8 cellular contexts compared by ENCODE assay signal in genomic region chr12:8243682-8244161, GRCh38. TPM values are rescaled to one million over a fixed set of nuclear protein-coding genes. Genes with fewer than 3 reads are reported as not detected.
DNase-seq lines count a peak whose midpoint lies in the region; ATAC-seq and TF ChIP-seq lines count a peak whose summit lies in the region.
"Not testable (repeated sequence)": the region's sequence is repeated elsewhere in the genome, so short reads cannot be mapped to it uniquely, and the experiment has no call there.

No MANE protein-coding gene starts in this region.

- H3K36me3 Mint-ChIP-seq in GM23338 (ENCODE audit: low read depth); activated CD4-positive, alpha-beta T cell treated with anti-CD3 and anti-CD28 coated beads, Interleukin-2, amount 10 ng/mL, durations not matched to agents 7 days and 5 days (ENCODE audit: low read depth); naive B cell; stimulated activated memory B cell treated with anti-CD40 and anti-IgM and Interleukin-4, amounts not matched to agents 10 μg/mL and 1 μg/mL and 100 μg/mL, for 72 hours: not testable (repeated sequence)
- peaks cover 14% of the 10 kb centered on the region for H3K36me3 Mint-ChIP-seq in central memory CD8-positive, alpha-beta T cell (ENCODE audit: insufficient read depth)

- TF ChIP-seq CTCF in BE2C (IDR thresholded peaks at IDR 0.05; ENCODE audit: low read depth, low read length); GM23338 (conservative IDR thresholded peaks at IDR 0.05; ENCODE audit: low read depth in 2 of 2); left ventricle myocardium inferior (IDR thresholded peaks at IDR 0.05; ENCODE audit: borderline replicate concordance): not testable (repeated sequence)

- H2AFZ ChIP-seq in GM23338 = peak overlapping the region; percentile 96

- peak overlapping the region; percentile 92 for H3K4me3 Mint-ChIP-seq in GM23338
- peak overlapping the region; percentile 95 for H3K4me3 Mint-ChIP-seq in activated CD4-positive, alpha-beta T cell treated with anti-CD3 and anti-CD28 coated beads, Interleukin-2, amount 10 ng/mL, durations not matched to agents 7 days and 5 days
- H3K4me3 Mint-ChIP-seq in central memory CD8-positive, alpha-beta T cell = peak overlapping the region; percentile 86
- peak overlapping the region; percentile 84 to 99 (median 98) for H3K4me3 Mint-ChIP-seq in naive B cell
- H3K4me3 Mint-ChIP-seq in stimulated activated memory B cell treated with anti-CD40 and anti-IgM and Interleukin-4, amounts not matched to agents 10 μg/mL and 1 μg/mL and 100 μg/mL, for 72 hours = peak overlapping the region; percentile 87

- H3K36me3 ChIP-seq in BE2C; GM23338 (ENCODE audit: insufficient read depth); left ventricle myocardium inferior: not testable (repeated sequence)

- CTCF ChIA-PET in activated CD4-positive, alpha-beta T cell treated with anti-CD3 and anti-CD28 coated beads, Interleukin-2, amount 10 ng/mL, durations not matched to agents 7 days and 5 days (lab: Charles Lee) = not testable (repeated sequence)

- ATAC-seq in GM23338 = peak; percentile 24; the same call in 2 of the 3 replicates
- ATAC-seq in central memory CD8-positive, alpha-beta T cell (replicated peaks; ENCODE audit: extremely low read depth, poor library complexity, severe bottlenecking); naive B cell (ENCODE audit: low read depth in 2 of 2); stimulated activated memory B cell treated with anti-CD40 and anti-IgM and Interleukin-4, amounts not matched to agents 10 μg/mL and 1 μg/mL and 100 μg/mL, for 72 hours: not testable (repeated sequence)

- H3K27ac ChIP-seq in GM23338 (ENCODE audit: low read depth) (peak overlapping the region; percentile 73; the same call in 1 of the 2 replicates), left ventricle myocardium inferior (replicated peaks) (peak overlapping the region; percentile 81)

- H3K4me1 ChIP-seq in BE2C; GM23338 (ENCODE audit: insufficient read depth): not testable (repeated sequence)
- peaks cover 13% of the 10 kb centered on the region for H3K4me1 ChIP-seq in left ventricle myocardium inferior

- peak overlapping the region; percentile 84 for H3K27ac Mint-ChIP-seq in GM23338
- peak overlapping the region; percentile 99 for H3K27ac Mint-ChIP-seq in activated CD4-positive, alpha-beta T cell treated with anti-CD3 and anti-CD28 coated beads, Interleukin-2, amount 10 ng/mL, durations not matched to agents 7 days and 5 days
- peak overlapping the region; percentile 84 for H3K27ac Mint-ChIP-seq in central memory CD8-positive, alpha-beta T cell (ENCODE audit: low read depth)
- peak overlapping the region in 5 of 6 donors; percentile 90 to 99 (median 99) for H3K27ac Mint-ChIP-seq in naive B cell
- H3K27ac Mint-ChIP-seq in stimulated activated memory B cell treated with anti-CD40 and anti-IgM and Interleukin-4, amounts not matched to agents 10 μg/mL and 1 μg/mL and 100 μg/mL, for 72 hours = peak overlapping the region; percentile 82

- H3K9me3 ChIP-seq in BE2C; left ventricle myocardium inferior (replicated peaks): not testable (repeated sequence)

- H3F3A ChIP-seq in GM23338 (replicated peaks; ENCODE audit: low read depth) = not testable (repeated sequence)

- H3K27me3 Mint-ChIP-seq in GM23338 (ENCODE audit: insufficient read depth, low read depth, poor library complexity) = peaks cover 12% of the 10 kb centered on the region
- H3K27me3 Mint-ChIP-seq in activated CD4-positive, alpha-beta T cell treated with anti-CD3 and anti-CD28 coated beads, Interleukin-2, amount 10 ng/mL, durations not matched to agents 7 days and 5 days; central memory CD8-positive, alpha-beta T cell; naive B cell; stimulated activated memory B cell treated with anti-CD40 and anti-IgM and Interleukin-4, amounts not matched to agents 10 μg/mL and 1 μg/mL and 100 μg/mL, for 72 hours: not testable (repeated sequence)

- POLR2A ChIA-PET in activated CD4-positive, alpha-beta T cell treated with anti-CD3 and anti-CD28 coated beads, Interleukin-2, amount 10 ng/mL, durations not matched to agents 7 days and 5 days (lab: Charles Lee) = not testable (repeated sequence)

- DNase-seq in BE2C; activated CD4-positive, alpha-beta T cell treated with anti-CD3 and anti-CD28 coated beads, Interleukin-2, amount 10 ng/mL, durations not matched to agents 7 days and 5 days; central memory CD8-positive, alpha-beta T cell (ENCODE audit: low spot score in 2 of 2); naive B cell: not testable (repeated sequence)
- DNase-seq in GM23338 (ENCODE audit: low spot score) (peak; percentile 96), NCI-H2227 treated with DMSO at 0.1 percent for 48 hours (lab: John Stamatoyannopoulos, UW) (peak; percentile 24), left ventricle myocardium inferior (peak; percentile 63)

- not testable (repeated sequence) for H3K79me2 ChIP-seq in GM23338 (replicated peaks; ENCODE audit: insufficient read depth)

- peak overlapping the region; percentile 97 for H3K4me2 ChIP-seq in GM23338

- H3K9me3 Mint-ChIP-seq in GM23338; activated CD4-positive, alpha-beta T cell treated with anti-CD3 and anti-CD28 coated beads, Interleukin-2, amount 10 ng/mL, durations not matched to agents 7 days and 5 days; central memory CD8-positive, alpha-beta T cell; naive B cell; stimulated activated memory B cell treated with anti-CD40 and anti-IgM and Interleukin-4, amounts not matched to agents 10 μg/mL and 1 μg/mL and 100 μg/mL, for 72 hours: not testable (repeated sequence)

- intact Hi-C loops in left ventricle myocardium inferior (cut with micrococcal nuclease) = not testable (repeated sequence)

- peaks cover 20% of the 10 kb centered on the region for H3K4me1 Mint-ChIP-seq in GM23338
- peaks cover 17% of the 10 kb centered on the region for H3K4me1 Mint-ChIP-seq in activated CD4-positive, alpha-beta T cell treated with anti-CD3 and anti-CD28 coated beads, Interleukin-2, amount 10 ng/mL, durations not matched to agents 7 days and 5 days
- peaks cover 12% of the 10 kb centered on the region for H3K4me1 Mint-ChIP-seq in central memory CD8-positive, alpha-beta T cell
- peaks cover 4 to 12% (median 10%) of the 10 kb centered on the region in 3 donors for H3K4me1 Mint-ChIP-seq in naive B cell
- peaks cover 15% of the 10 kb centered on the region for H3K4me1 Mint-ChIP-seq in stimulated activated memory B cell treated with anti-CD40 and anti-IgM and Interleukin-4, amounts not matched to agents 10 μg/mL and 1 μg/mL and 100 μg/mL, for 72 hours

- H3K9me2 ChIP-seq in GM23338 (ENCODE audit: insufficient read depth) = not testable (repeated sequence)

- not testable (repeated sequence) for H3K27me3 ChIP-seq in BE2C; GM23338 (ENCODE audit: insufficient read depth); left ventricle myocardium inferior (ENCODE audit: low read depth)

- not testable (repeated sequence) for H4K20me1 ChIP-seq in GM23338 (replicated peaks; ENCODE audit: insufficient read depth)

- peak overlapping the region; percentile 62 for H3K4me3 ChIP-seq in BE2C (ENCODE audit: low read depth, low read length)
- H3K4me3 ChIP-seq in GM23338 = peak overlapping the region; percentile 95
- H3K4me3 ChIP-seq in left ventricle myocardium inferior = peak overlapping the region; percentile 82

TF ChIP-seq in GM23338, 12 proteins besides CTCF, POLR2A, EP300 and RAD21:
- peak; percentile 71 for TF ChIP-seq POLR2AphosphoS5 (IDR thresholded peaks at IDR 0.05; ENCODE audit: low read depth)

RNA-seq across cellular contexts. Expression of gene FAM90A1, which starts 16.3 kb away (rescaled TPM):
- 0.52 TPM for polyA plus RNA-seq in BE2C (2012; ENCODE audit: insufficient read depth, insufficient read length, low read depth)
- 0.14 TPM in 1 of 2 replicates, not detected in the other for total RNA-seq in GM23338 (2014; rRNA removed; shearing (Covaris generic))
- polyA plus RNA-seq in GM23338 (2016; fragmentation: Nextera tagmentation; extraction: Ambion mirVana) (0.19 TPM in 1 of 2 replicates, not detected in the other), naive B cell (ENCODE audit: low read depth in 6 of 6) (not detected)
- total RNA-seq in activated CD4-positive, alpha-beta T cell treated with anti-CD3 and anti-CD28 coated beads, Interleukin-2, amount 10 ng/mL, durations not matched to agents 7 days and 5 days = under 1 TPM in 1 of 2 experiments, not detected in 1; 0.15 TPM
- total RNA-seq in left ventricle myocardium inferior = 0.30 TPM
